8 cellular contexts compared by ENCODE assay signal in genomic region chr17:62458483-62458882, GRCh38. TPM values are rescaled to one million over a fixed set of nuclear protein-coding genes. Genes with fewer than 3 reads are reported as not detected.
DNase-seq lines count a peak whose midpoint lies in the region; ATAC-seq, FAIRE-seq and TF ChIP-seq lines count a peak whose summit lies in the region.
"Not testable (repeated sequence)": the region's sequence is repeated elsewhere in the genome, so short reads cannot be mapped to it uniquely, and the experiment has no call there.

No MANE protein-coding gene starts in this region.

- TF ChIP-seq CTCF in OCI-LY7 (conservative IDR thresholded peaks at IDR 0.05; ENCODE audit: low read length); GM12878 (IDR thresholded peaks at IDR 0.05 in 2 of 3, conservative IDR thresholded peaks at IDR 0.05 in 1 of 3; ENCODE audit: control insufficient read depth in 2 of 3, extremely low read depth in 1 of 3, insufficient read depth in 1 of 3, low read depth in 3 of 3, low read length in 3 of 3): not testable (repeated sequence)

- not testable (repeated sequence) for H3K9me3 Mint-ChIP-seq in naive B cell

- H3K36me3 Mint-ChIP-seq in naive B cell, result not testable (repeated sequence)

- RAD21 ChIA-PET in GM12878 (lab: Charles Lee; ENCODE audit: unreplicated experiment), result not testable (repeated sequence)

- TF ChIP-seq RAD21 in GM12878 (IDR thresholded peaks at IDR 0.05; ENCODE audit: insufficient read depth, low read depth, low read length), result not testable (repeated sequence)

- peaks cover 16 to 58% (median 18%) of the 10 kb centered on the region in 3 donors for H3K4me1 Mint-ChIP-seq in naive B cell

- ATAC-seq in GM18868 (IDR thresholded peaks at IDR 0.05; ENCODE audit: unreplicated experiment) (peak; percentile 20), GM21717 (IDR thresholded peaks at IDR 0.05; ENCODE audit: unreplicated experiment) (peak; percentile 32), HG03439 (IDR thresholded peaks at IDR 0.05; ENCODE audit: unreplicated experiment) (peak; percentile 31), GM12878 (peak; percentile 55)
- ATAC-seq in naive B cell (ENCODE audit: low read depth in 2 of 2), result not testable (repeated sequence)

- not testable (repeated sequence) for DNase-seq in GM12891 (ENCODE audit: insufficient read length, low spot score); OCI-LY7 (ENCODE audit: low spot score); GM12878 (ENCODE audit: low read depth, low spot score); naive B cell; urothelium cell line (ENCODE audit: low spot score)

- intact Hi-C loops in OCI-LY7 (cut with micrococcal nuclease; ENCODE audit: unreplicated experiment); GM12878 (cut with micrococcal nuclease; ENCODE audit: unreplicated experiment): not testable (repeated sequence)

- H3K27ac ChIP-seq in OCI-LY7 (ENCODE audit: low read depth, low read length, poor library complexity, severe bottlenecking) (peak overlapping the region; percentile 77), GM12878 (ENCODE audit: control insufficient read depth, insufficient read depth) (peak overlapping the region; percentile 62)

- H3K27ac Mint-ChIP-seq in naive B cell, result peak overlapping the region in 4 of 6 donors; percentile 43 to 81 (median 56)

- H2AFZ ChIP-seq in OCI-LY7 (ENCODE audit: low read length) (peak overlapping the region; percentile 73), GM12878 (ENCODE audit: control insufficient read depth, low read depth, low read length) (peak overlapping the region; percentile 50; the same call in 1 of the 2 replicates)

- H3K4me2 ChIP-seq in OCI-LY7 (ENCODE audit: low read length), result peak overlapping the region; percentile 72
- peak overlapping the region; percentile 36 for H3K4me2 ChIP-seq in GM12878 (ENCODE audit: control insufficient read depth, insufficient read depth)

- peak overlapping the region; percentile 52 for H3K4me3 ChIP-seq in OCI-LY7 (ENCODE audit: low read depth, low read length, poor library complexity, severe bottlenecking)
- peak overlapping the region; percentile 75; the same call in 1 of the 2 replicates for H3K4me3 ChIP-seq in GM12878

- H3K79me2 ChIP-seq in OCI-LY7 (ENCODE audit: insufficient read depth, low read depth, low read length); GM12878 (ENCODE audit: control insufficient read depth, insufficient read depth, low read length): not testable (repeated sequence)

- not testable (repeated sequence) for TF ChIP-seq EP300 in GM12878 (IDR thresholded peaks at IDR 0.05; ENCODE audit: borderline replicate concordance in 1 of 2, control insufficient read depth in 1 of 2, low read depth in 2 of 2, low read length in 2 of 2)

- not testable (repeated sequence) for H3K27me3 Mint-ChIP-seq in naive B cell

- H3K27me3 ChIP-seq in GM12878 (replicated peaks in 1 of 2; ENCODE audit: control insufficient read depth in 2 of 2, insufficient read depth in 2 of 2, low read length in 1 of 2), result not testable (repeated sequence)

- H3K4me3 Mint-ChIP-seq in naive B cell, result peak overlapping the region in 5 of 8 donors; percentile 43 to 81 (median 64)

- POLR2A ChIA-PET in OCI-LY7 (lab: Charles Lee), result not testable (repeated sequence)
- POLR2A ChIA-PET in GM12878 (lab: Charles Lee), result interaction anchor here (0.6 to 1.3 kb wide), 2 partner anchors 21 to 24 kb away, joined by 4 read pairs; no protein-coding TSS in a partner anchor

- H3K9ac ChIP-seq in GM12878 (ENCODE audit: control insufficient read depth, insufficient read depth, low read length), result peak overlapping the region; percentile 70

- H3K4me1 ChIP-seq in OCI-LY7 (ENCODE audit: insufficient read depth, low read length, poor library complexity, severe bottlenecking), result peaks cover 84% of the 10 kb centered on the region
- peaks cover 37% of the 10 kb centered on the region for H3K4me1 ChIP-seq in GM12878 (ENCODE audit: control insufficient read depth, insufficient read depth, low read length)

- BruUV-seq in OCI-LY7 (replicated peaks; lab: Mats Ljungman, UMichigan); GM12878 (replicated peaks; lab: Mats Ljungman, UMichigan): not testable (repeated sequence)

- not testable (repeated sequence) for TF ChIP-seq POLR2A in GM12891 (IDR thresholded peaks at IDR 0.05; ENCODE audit: low read depth, low read length)
- TF ChIP-seq POLR2A in GM12878 (IDR thresholded peaks at IDR 0.05; ENCODE audit: low read depth, low read length), result 0 out of 2 replicates have a peak, but pooled peaks have one; percentile 37

- H4K20me1 ChIP-seq in OCI-LY7 (ENCODE audit: insufficient read depth, low read length); GM12878 (ENCODE audit: control insufficient read depth, insufficient read depth): not testable (repeated sequence)

- SMC1A ChIA-PET in GM12878 (lab: Charles Lee; ENCODE audit: uncharacterized antibody, unreplicated experiment), result interaction anchor here (1.0 kb wide), 1 partner anchor 36 kb away, joined by 5 read pairs; no protein-coding TSS in a partner anchor

- FAIRE-seq in GM12891 (lab: Jason Lieb, UNC), result peak; percentile 88
- peak; percentile 38 for FAIRE-seq in GM12878 (lab: Jason Lieb, UNC)
- peak; percentile 84 for FAIRE-seq in urothelium cell line (lab: Jason Lieb, UNC)

- H3K36me3 ChIP-seq in OCI-LY7 (ENCODE audit: insufficient read depth, low read length); GM12878 (ENCODE audit: control insufficient read depth in 2 of 2, insufficient read depth in 2 of 2, low read length in 1 of 2): not testable (repeated sequence)

- H3K9me3 ChIP-seq in OCI-LY7 (ENCODE audit: low read length); GM12878 (replicated peaks; ENCODE audit: control insufficient read depth, insufficient read depth, low read length): not testable (repeated sequence)

- under 1% methylated on average over 10 of the region's 10 CpGs for WGBS in GM12878 (ENCODE audit: insufficient coverage, insufficient replicate concordance, low lambda C conversion rate, missing lambda C conversion rate)

- not testable (repeated sequence) for H3K9me2 ChIP-seq in OCI-LY7 (ENCODE audit: insufficient read depth, low read length)

- CTCF ChIA-PET in OCI-LY7 (lab: Charles Lee; ENCODE audit: unreplicated experiment), result not testable (repeated sequence)
- CTCF ChIA-PET in GM12878 (lab: Yijun Ruan, JAX), result interaction anchor here (1.1 to 1.4 kb wide), 3 partner anchors 14 to 36 kb away, joined by 3 to 4 read pairs (median 3); partner anchors contain the start of gene METTL2A

- in situ Hi-C loops in GM12878 (cut with MboI), result not testable (repeated sequence)

RNA-seq across cellular contexts. Expression of gene TLK2, which starts 20.1 kb away (rescaled TPM):
- polyA plus RNA-seq in GM12891 (2012; ENCODE audit: low read depth, missing spikeins), result 17.3 TPM
- 36.6 and 46.6 TPM in 2 replicates for total RNA-seq in OCI-LY7 (2014; rRNA removed; shearing (Covaris generic))
- total RNA-seq in OCI-LY7 (2022), result 58.9 and 60.1 TPM in 2 replicates
- total RNA-seq in GM12878 (2013; cell fraction: nucleolus; rRNA removed), result 93.3 and 107 TPM in 2 replicates
- total RNA-seq in GM12878 (2014; rRNA removed), result 31.6 and 33.6 TPM in 2 replicates
- 46.2 and 49.7 TPM in 2 replicates for total RNA-seq in GM12878 (2014; rRNA removed; fragmentation: Illumina TruSeq; extraction: Trizol)
- total RNA-seq in GM12878 (2021), result 39.2 and 43.8 TPM in 2 replicates
- 11.0 TPM for polyA plus RNA-seq in GM12878 (2011; ENCODE audit: low read depth)
- 51.2 and 56.9 TPM in 2 replicates for polyA plus RNA-seq in GM12878 (2011; rRNA removed)
- polyA plus RNA-seq in GM12878 (2011; cell fraction: cytosol; rRNA removed), result 39.2 and 50.1 TPM in 2 replicates
- polyA plus RNA-seq in GM12878 (2011; cell fraction: nucleus; rRNA removed), result 29.8 and 35.4 TPM in 2 replicates
- 18.8 and 19.8 TPM in 2 replicates for polyA plus RNA-seq in GM12878 (2012)
- 36.1 and 44.9 TPM in 2 replicates for polyA plus RNA-seq in GM12878 (2014; fragmentation: Illumina TruSeq; extraction: Trizol)
- polyA plus RNA-seq in GM12878 (2014; fragmentation: Nextera tagmentation; extraction: Ambion mirVana), result 10 to 100 TPM; 12.1 to 14.7 TPM
- polyA plus RNA-seq in GM12878 (2014; rRNA removed), result 22.0 and 23.4 TPM in 2 replicates
- polyA plus RNA-seq in GM12878 (2016; fragmentation: Nextera tagmentation; extraction: Ambion mirVana), result 10 to 100 TPM; 12.6 to 17.9 TPM
- polyA minus RNA-seq in GM12878 (2011; rRNA and poly(A)+ RNA removed), result 116 and 117 TPM in 2 replicates
- polyA minus RNA-seq in GM12878 (2011; cell fraction: cytosol; rRNA and poly(A)+ RNA removed), result 23.4 and 41.0 TPM in 2 replicates
- polyA minus RNA-seq in GM12878 (2011; cell fraction: nucleus; rRNA and poly(A)+ RNA removed), result 27.4 and 56.3 TPM in 2 replicates
- 10 to 100 TPM in 5 of 6 donors, 1 to 10 TPM in 1; 9.0 to 18.4 (median 14.3) TPM for polyA plus RNA-seq in naive B cell (ENCODE audit: low read depth in 6 of 6)

RNA-seq across cellular contexts. Expression of gene METTL2A, which starts 34.8 kb away (rescaled TPM):
- 11.7 TPM for polyA plus RNA-seq in GM12891 (2012; ENCODE audit: low read depth, missing spikeins)
- total RNA-seq in OCI-LY7 (2014; rRNA removed; shearing (Covaris generic)), result 18.4 and 24.9 TPM in 2 replicates
- 32.2 and 33.3 TPM in 2 replicates for total RNA-seq in OCI-LY7 (2022)
- total RNA-seq in GM12878 (2013; cell fraction: nucleolus; rRNA removed), result 36.6 and 37.1 TPM in 2 replicates
- 26.0 and 26.8 TPM in 2 replicates for total RNA-seq in GM12878 (2014; rRNA removed)
- total RNA-seq in GM12878 (2014; rRNA removed; fragmentation: Illumina TruSeq; extraction: Trizol), result 23.8 and 27.6 TPM in 2 replicates
- 21.2 and 23.1 TPM in 2 replicates for total RNA-seq in GM12878 (2021)
- 5.5 TPM for polyA plus RNA-seq in GM12878 (2011; ENCODE audit: low read depth)
- polyA plus RNA-seq in GM12878 (2011; rRNA removed), result 21.9 and 30.5 TPM in 2 replicates
- polyA plus RNA-seq in GM12878 (2011; cell fraction: cytosol; rRNA removed), result 15.3 and 16.0 TPM in 2 replicates
- 7.2 and 8.8 TPM in 2 replicates for polyA plus RNA-seq in GM12878 (2011; cell fraction: nucleus; rRNA removed)
- 9.9 and 11.5 TPM in 2 replicates for polyA plus RNA-seq in GM12878 (2012)
- 20.6 and 20.8 TPM in 2 replicates for polyA plus RNA-seq in GM12878 (2014; fragmentation: Illumina TruSeq; extraction: Trizol)
- polyA plus RNA-seq in GM12878 (2014; fragmentation: Nextera tagmentation; extraction: Ambion mirVana), result 10 to 100 TPM; 24.5 to 31.5 TPM
- 18.3 and 19.7 TPM in 2 replicates for polyA plus RNA-seq in GM12878 (2014; rRNA removed)
- polyA plus RNA-seq in GM12878 (2016; fragmentation: Nextera tagmentation; extraction: Ambion mirVana), result 10 to 100 TPM; 29.6 to 34.0 TPM
- polyA minus RNA-seq in GM12878 (2011; rRNA and poly(A)+ RNA removed), result 18.1 and 22.1 TPM in 2 replicates
- 8.3 and 10.3 TPM in 2 replicates for polyA minus RNA-seq in GM12878 (2011; cell fraction: cytosol; rRNA and poly(A)+ RNA removed)
- polyA minus RNA-seq in GM12878 (2011; cell fraction: nucleus; rRNA and poly(A)+ RNA removed), result 7.1 and 20.9 TPM in 2 replicates
- polyA plus RNA-seq in naive B cell (ENCODE audit: low read depth in 6 of 6), result 10 to 100 TPM in 2 of 6 donors, 1 to 10 TPM in 4; 8.0 to 14.4 (median 9.4) TPM
